ENCODE assay signal across 8 cellular contexts in genomic region chr15:55993111-55993803, GRCh38. TPM values are rescaled to one million over a fixed set of nuclear protein-coding genes. Genes with fewer than 3 reads are reported as not detected.
DNase-seq lines count a peak whose midpoint lies in the region; ATAC-seq and TF ChIP-seq lines count a peak whose summit lies in the region.

Gene NEDD4 (minus strand): TSS chr15:55993612. CDS start chr15:55993555, 57 bp downstream.

- H3K27me3 Mint-ChIP-seq in CD8-positive, alpha-beta T cell (ENCODE audit: low read depth) = no peaks in the 10 kb centered on the region

- no peak within 1 kb of the TSS for H3K27ac ChIP-seq in CD8-positive, alpha-beta T cell (ENCODE audit: low read depth, low read length)
- no peak within 1 kb of the TSS for H3K27ac ChIP-seq in OCI-LY3 (ENCODE audit: low read length)

- CTCF ChIA-PET in CD8-positive, alpha-beta T cell (lab: Charles Lee) = interaction anchor here (0.9 to 3.0 kb wide), 5 partner anchors 9 to 253 kb away, joined by 3 to 16 read pairs (median 3); no protein-coding TSS in a partner anchor

- no peaks in the 10 kb centered on the region for H3K9me3 Mint-ChIP-seq in CD8-positive, alpha-beta T cell

- no peaks in the 10 kb centered on the region for H3K9me3 ChIP-seq in CD8-positive, alpha-beta T cell (ENCODE audit: low read length)
- H3K9me3 ChIP-seq in OCI-LY3 (ENCODE audit: insufficient read depth, low read length) (no peaks in the 10 kb centered on the region), mucosa of descending colon (no peaks in the 10 kb centered on the region)

- no peaks in the 10 kb centered on the region for H3K79me2 ChIP-seq in OCI-LY3 (ENCODE audit: low read length)

- H3K9ac ChIP-seq in OCI-LY3 (ENCODE audit: low read length) = peak within 1 kb of the TSS; percentile 69

- peak; percentile 28 to 86 (median 59) for DNase-seq in CD8-positive, alpha-beta T cell
- DNase-seq in GM20000 (ENCODE audit: low spot score) (peak; percentile 95), HT-29 (ENCODE audit: low spot score) (peak; percentile 88), activated T-cell treated with anti-CD3 and anti-CD28 coated beads for 24 hours (ENCODE audit: low read depth) (peak; percentile 70), epithelial cell of esophagus (ENCODE audit: low read depth) (peak; percentile 91), mucosa of descending colon (peak; percentile 85 to 87 (median 86))
- peak; percentile 26 to 34 for DNase-seq in stimulated activated CD8-positive, alpha-beta memory T cell treated with anti-CD3 and anti-CD28 coated beads, Interleukin-4, amount 100 ng/mL, for 1 hour (ENCODE audit: low read depth in 2 of 2, low spot score in 1 of 2)

- no peaks in the 10 kb centered on the region for H4K20me1 ChIP-seq in OCI-LY3 (ENCODE audit: insufficient read depth, low read length)

- H3K27ac Mint-ChIP-seq in CD8-positive, alpha-beta T cell = peak within 1 kb of the TSS; percentile 25

- POLR2A ChIA-PET in CD8-positive, alpha-beta T cell (lab: Charles Lee) = no interaction called here

- no peak for TF ChIP-seq CTCF in CD8-positive, alpha-beta T cell (IDR thresholded peaks at IDR 0.05)
- peak; percentile 71 for TF ChIP-seq CTCF in GM20000 (IDR thresholded peaks at IDR 0.05; ENCODE audit: extremely low read depth, missing control alignments)
- peak; percentile 39 for TF ChIP-seq CTCF in OCI-LY3 (IDR thresholded peaks at IDR 0.05; ENCODE audit: low read depth, low read length)
- peak; percentile 51 for TF ChIP-seq CTCF in epithelial cell of esophagus (IDR thresholded peaks at IDR 0.05; ENCODE audit: insufficient read depth, low read depth, low read length, missing control alignments)
- peak; percentile 64 for TF ChIP-seq CTCF in mucosa of descending colon (IDR thresholded peaks at IDR 0.05)

- intact Hi-C loops in CD8-positive, alpha-beta T cell (cut with DNase I, micrococcal nuclease) = loop anchor here (2.0 kb wide), 4 partner anchors 14 to 250 kb away; partner anchors contain the start of gene RFX7 (in 1 of the 2)
- intact Hi-C loops in mucosa of descending colon (cut with DNase I, micrococcal nuclease) = no loop called here

- peaks cover 5% of the 10 kb centered on the region for H3K4me1 ChIP-seq in CD8-positive, alpha-beta T cell (ENCODE audit: insufficient read depth, low read length)
- peaks cover 8% of the 10 kb centered on the region; the same call in 1 of the 2 replicates for H3K4me1 ChIP-seq in OCI-LY3 (ENCODE audit: low read length)
- H3K4me1 ChIP-seq in mucosa of descending colon (ENCODE audit: low read depth) = peaks cover 11% of the 10 kb centered on the region

- H2AFZ ChIP-seq in OCI-LY3 (ENCODE audit: low read depth, low read length) = peak within 1 kb of the TSS; percentile 90

- peak within 1 kb of the TSS; percentile 90 for H3K4me3 ChIP-seq in CD8-positive, alpha-beta T cell (ENCODE audit: low read depth, low read length)
- H3K4me3 ChIP-seq in OCI-LY3 (ENCODE audit: low read length) (peak within 1 kb of the TSS; percentile 86), epithelial cell of esophagus (ENCODE audit: low read length) (peak within 1 kb of the TSS; percentile 68), mucosa of descending colon (peak within 1 kb of the TSS; percentile 58)

- no peaks in the 10 kb centered on the region for H3K36me3 Mint-ChIP-seq in CD8-positive, alpha-beta T cell

- no peaks in the 10 kb centered on the region for H3K36me3 ChIP-seq in CD8-positive, alpha-beta T cell (ENCODE audit: insufficient read depth, low read length)
- H3K36me3 ChIP-seq in OCI-LY3 (replicated peaks; ENCODE audit: low read depth, low read length) (no peaks in the 10 kb centered on the region), mucosa of descending colon (ENCODE audit: low read depth) (no peaks in the 10 kb centered on the region)

- H3K27me3 ChIP-seq in CD8-positive, alpha-beta T cell (ENCODE audit: insufficient read depth, low read length) = no peaks in the 10 kb centered on the region
- H3K27me3 ChIP-seq in OCI-LY3 (ENCODE audit: low read depth, low read length) = peaks cover 11% of the 10 kb centered on the region; the same call in 1 of the 2 replicates

- ATAC-seq in CD8-positive, alpha-beta T cell = peak; percentile 81
- peak; percentile 96 for ATAC-seq in mucosa of descending colon

- peak within 1 kb of the TSS; percentile 92 for H3K4me3 Mint-ChIP-seq in CD8-positive, alpha-beta T cell

- H3K4me2 ChIP-seq in OCI-LY3 (ENCODE audit: low read length) = peak within 1 kb of the TSS; percentile 88

- H3K4me1 Mint-ChIP-seq in CD8-positive, alpha-beta T cell (ENCODE audit: low read depth) = peaks cover 13% of the 10 kb centered on the region

RNA-seq across cellular contexts. Expression of gene NEDD4, which starts in this region (rescaled TPM):
- total RNA-seq in CD8-positive, alpha-beta T cell = 1 to 10 TPM in 1 of 2 experiments, under 1 TPM in 1; 0.89 to 1.4 TPM
- 5.7 and 6.2 TPM in 2 replicates for total RNA-seq in HT-29 (2014; rRNA removed; shearing (Covaris generic))
- 10 to 100 TPM in 2 of 3 donors, 1 to 10 TPM in 1; 9.3 to 21.5 (median 10.2) TPM for total RNA-seq in mucosa of descending colon

Comparison
In these comparisons a context has a peak if more than half of its experiments do, and no peak if none do; other contexts are left out.
1. DNase-seq: peak in every context shown above with its lines; median percentile 95 in GM20000; 91 in epithelial cell of esophagus; 88 in HT-29; 86 in mucosa of descending colon; 70 in activated T-cell treated with anti-CD3 and anti-CD28 coated beads for 24 hours; 59 in CD8-positive, alpha-beta T cell; 30 in stimulated activated CD8-positive, alpha-beta memory T cell treated with anti-CD3 and anti-CD28 coated beads, Interleukin-4, amount 100 ng/mL, for 1 hour.
2. intact Hi-C loops: an anchor here in CD8-positive, alpha-beta T cell (2.0 kb wide); none called in mucosa of descending colon.